ENCODE assay signal across 27 cellular contexts in the genomic region with DNA sequence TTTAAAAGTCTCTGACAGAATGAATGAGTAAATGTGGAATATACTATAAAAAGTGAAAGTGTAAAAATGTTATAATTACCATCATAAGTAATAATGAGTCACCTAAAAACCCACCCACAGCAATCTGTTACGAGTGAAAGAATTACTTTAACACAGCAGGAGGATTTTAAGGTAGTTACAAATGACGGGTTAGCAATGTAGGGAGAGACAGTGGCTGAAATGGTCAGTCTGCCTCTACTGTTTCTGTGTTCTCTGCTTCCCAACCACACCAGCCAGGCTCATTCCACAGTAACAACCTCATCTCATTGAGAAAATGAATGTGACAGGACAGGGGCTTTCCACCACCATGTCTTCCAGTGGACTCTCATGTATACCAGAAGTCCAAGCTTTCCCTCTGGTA.
DNase-seq lines count a peak whose midpoint lies in the region; ATAC-seq, FAIRE-seq and TF ChIP-seq lines count a peak whose summit lies in the region.
"Had no signal": no experiment of that assay in that cellular context is flagged by ENCODE, and none has a peak within 500 bp of the region (broad histone marks: within the 10 kb centered on the region; RNA-seq: fewer than 3 reads in every experiment).

No MANE protein-coding gene starts in this region.

- H3K9me3 ChIP-seq in GM12878 (replicated peaks; ENCODE audit: control insufficient read depth, insufficient read depth, low read length), result no peaks in the 10 kb centered on the region
- no peaks in the 10 kb centered on the region for H3K9me3 ChIP-seq in mesenchymal stem cell (ENCODE audit: control insufficient read depth, low read length)
- H3K9me3 ChIP-seq: HAP-1 had no signal

- no peak for TF ChIP-seq RAD21 in GM12878 (IDR thresholded peaks at IDR 0.05; ENCODE audit: insufficient read depth, low read depth, low read length)

- no peaks in the 10 kb centered on the region for H3K9me3 Mint-ChIP-seq in activated CD4-positive, alpha-beta T cell treated with anti-CD3 and anti-CD28 coated beads for 36 hours (ENCODE audit: low read depth)
- H3K9me3 Mint-ChIP-seq: CD8-positive, alpha-beta memory T cell; GM23338 had no signal

- H3K27me3 ChIP-seq in GM12878 (replicated peaks in 1 of 2; ENCODE audit: control insufficient read depth in 2 of 2, insufficient read depth in 2 of 2, low read length in 1 of 2) (no peaks in the 10 kb centered on the region), mesenchymal stem cell (ENCODE audit: control insufficient read depth in 1 of 2, insufficient read depth in 1 of 2, low read length in 2 of 2) (no peaks in the 10 kb centered on the region)

- no peak overlapping the region for H4K91ac ChIP-seq in mesenchymal stem cell (ENCODE audit: low read length)

- no peak overlapping the region for H3K18ac ChIP-seq in mesenchymal stem cell (ENCODE audit: low read depth in 1 of 2, low read length in 2 of 2)

- DNase-seq in activated CD4-positive, alpha-beta T cell treated with anti-CD3 and anti-CD28 coated beads for 36 hours, result no peak
- DNase-seq in activated CD4-positive, alpha-beta T cell treated with anti-CD3 and anti-CD28 coated beads for 1 hour, result no peak
- DNase-seq in NCI-H69 (lab: John Stamatoyannopoulos, UW) (peak; percentile 6), GM12878 (ENCODE audit: low read depth, low spot score) (no peak), mesenchymal stem cell (peak; percentile 41), 8988T (no peak), cerebellum (ENCODE audit: low spot score) (no peak)
- no peak for DNase-seq in activated CD4-positive, CD25-positive, alpha-beta regulatory T cell (lab: John Stamatoyannopoulos, UW)
- DNase-seq: CD8-positive, alpha-beta memory T cell; DMS53; MM.1S; NCI-H1048; NCI-H1417 treated with DMSO at 0.1 percent for 48 hours; NCI-H187; NCI-H2107; NCI-H510A; NCI-H748 treated with DMSO at 0.1 percent for 48 hours; PC-9; SHP77 treated with DMSO at 0.1 percent for 48 hours had no signal

- H3K4me3 ChIP-seq in GM12878, result no peak overlapping the region
- H3K4me3 ChIP-seq in mesenchymal stem cell (ENCODE audit: insufficient read depth in 1 of 2, low read depth in 1 of 2, low read length in 2 of 2), result no peak overlapping the region
- H3K4me3 ChIP-seq: GM23338, HAP-1, K562, PC-9, SK-N-MC had no signal

- no peaks in the 10 kb centered on the region for H4K20me1 ChIP-seq in GM12878 (ENCODE audit: control insufficient read depth, insufficient read depth)

- peaks cover 8% of the 10 kb centered on the region for H3K4me1 Mint-ChIP-seq in activated CD4-positive, alpha-beta T cell treated with anti-CD3 and anti-CD28 coated beads for 36 hours
- H3K4me1 Mint-ChIP-seq: CD8-positive, alpha-beta memory T cell had no signal

- CTCF ChIA-PET in activated CD4-positive, alpha-beta T cell treated with anti-CD3 and anti-CD28 coated beads for 36 hours (lab: Charles Lee), result no interaction called here
- CTCF ChIA-PET in GM12878 (lab: Yijun Ruan, JAX), result interaction anchor here (1.0 kb wide), 1 partner anchor 85 kb away, joined by 3 read pairs; no protein-coding TSS in a partner anchor

- H3K27me3 Mint-ChIP-seq in activated CD4-positive, alpha-beta T cell treated with anti-CD3 and anti-CD28 coated beads for 36 hours, result peaks cover 15% of the 10 kb centered on the region

- H2BK5ac ChIP-seq in mesenchymal stem cell (ENCODE audit: low read depth, low read length, poor library complexity, severe bottlenecking), result no peak overlapping the region

- in situ Hi-C loops in GM12878 (cut with MboI), result no loop called here

- H3K79me1 ChIP-seq in mesenchymal stem cell (replicated peaks; ENCODE audit: low read length, poor library complexity, severe bottlenecking), result no peaks in the 10 kb centered on the region

- no peak overlapping the region for H3K23ac ChIP-seq in mesenchymal stem cell (ENCODE audit: low read length in 2 of 2)

- TF ChIP-seq CTCF in GM12878 (IDR thresholded peaks at IDR 0.05 in 2 of 3, conservative IDR thresholded peaks at IDR 0.05 in 1 of 3; ENCODE audit: control insufficient read depth in 2 of 3, extremely low read depth in 1 of 3, insufficient read depth in 1 of 3, low read depth in 3 of 3, low read length in 3 of 3), result no peak

- no peak for FAIRE-seq in GM12878 (lab: Jason Lieb, UNC)
- FAIRE-seq: GM12891, K562 had no signal

- no peak overlapping the region for H2BK15ac ChIP-seq in mesenchymal stem cell (ENCODE audit: low read depth, poor library complexity, severe bottlenecking)

- ATAC-seq in activated CD4-positive, alpha-beta T cell treated with anti-CD3 and anti-CD28 coated beads for 36 hours, result peak; percentile 36
- ATAC-seq in GM12878, result peak; percentile 70
- ATAC-seq: GM23338, K562 had no signal

- intact Hi-C loops in activated CD4-positive, alpha-beta T cell treated with anti-CD3 and anti-CD28 coated beads for 36 hours (cut with DNase I, micrococcal nuclease), result no loop called here
- intact Hi-C loops in GM12878 (cut with micrococcal nuclease; ENCODE audit: unreplicated experiment), result no loop called here

- H4K8ac ChIP-seq in mesenchymal stem cell (ENCODE audit: low read length), result no peak overlapping the region

- no peak for TF ChIP-seq EP300 in GM12878 (IDR thresholded peaks at IDR 0.05; ENCODE audit: borderline replicate concordance in 1 of 2, control insufficient read depth in 1 of 2, low read depth in 2 of 2, low read length in 2 of 2)

- RAD21 ChIA-PET in GM12878 (lab: Charles Lee; ENCODE audit: unreplicated experiment), result interaction anchor here (0.7 kb wide), 1 partner anchor 418 kb away, joined by 3 read pairs; no protein-coding TSS in a partner anchor

- TF ChIP-seq POLR2A in GM12878 (IDR thresholded peaks at IDR 0.05; ENCODE audit: low read depth, low read length), result no peak

- H3K27ac ChIP-seq in GM12878 (ENCODE audit: control insufficient read depth, insufficient read depth), result no peak overlapping the region
- no peak overlapping the region for H3K27ac ChIP-seq in mesenchymal stem cell (ENCODE audit: low read length, poor library complexity, severe bottlenecking)
- H3K27ac ChIP-seq: 22Rv1, C4-2B, PC-9, RWPE1, SK-N-MC had no signal

- peak overlapping the region in 1 of 2 experiments; percentile 31 for H2BK12ac ChIP-seq in mesenchymal stem cell (ENCODE audit: low read length in 2 of 2)

- WGBS in GM12878 (ENCODE audit: insufficient coverage, insufficient replicate concordance, low lambda C conversion rate, missing lambda C conversion rate), result 0% methylated on average over 2 of the region's 2 CpGs
- 83% methylated on average over 1 of the region's 2 CpGs for WGBS in mesenchymal stem cell

- H3K4me1 ChIP-seq in GM12878 (ENCODE audit: control insufficient read depth, insufficient read depth, low read length), result no peaks in the 10 kb centered on the region
- peaks cover 4% of the 10 kb centered on the region for H3K4me1 ChIP-seq in mesenchymal stem cell (ENCODE audit: control insufficient read depth, insufficient read depth, low read depth, low read length)
- H3K4me1 ChIP-seq: HAP-1 had no signal

- no TSS peak for BruUV-seq in GM12878 (replicated peaks; lab: Mats Ljungman, UMichigan)

- H2BK120ac ChIP-seq in mesenchymal stem cell (ENCODE audit: low read depth, low read length), result no peak overlapping the region

- no peak overlapping the region for H3K4me2 ChIP-seq in GM12878 (ENCODE audit: control insufficient read depth, insufficient read depth)
- H3K4me2 ChIP-seq in mesenchymal stem cell (ENCODE audit: low read length, poor library complexity, severe bottlenecking), result no peak overlapping the region
- H3K4me2 ChIP-seq: GM23338, PC-9 had no signal

- no peak overlapping the region for H3K27ac Mint-ChIP-seq in activated CD4-positive, alpha-beta T cell treated with anti-CD3 and anti-CD28 coated beads for 36 hours
- H3K27ac Mint-ChIP-seq: CD8-positive, alpha-beta memory T cell; GM23338 had no signal

- no peak overlapping the region for H3K9ac ChIP-seq in GM12878 (ENCODE audit: control insufficient read depth, insufficient read depth, low read length)
- H3K9ac ChIP-seq in mesenchymal stem cell (ENCODE audit: low read length), result no peak overlapping the region

- no peak overlapping the region for H3K4ac ChIP-seq in mesenchymal stem cell (ENCODE audit: low read depth in 1 of 2, low read length in 2 of 2)

- H3K14ac ChIP-seq in mesenchymal stem cell (ENCODE audit: low read length in 2 of 2), result no peak overlapping the region

- H2AFZ ChIP-seq in GM12878 (ENCODE audit: control insufficient read depth, low read depth, low read length), result no peak overlapping the region
- H2AFZ ChIP-seq in mesenchymal stem cell (ENCODE audit: low read depth, low read length), result no peak overlapping the region
- H2AFZ ChIP-seq: GM23338, PC-9 had no signal

- no peaks in the 10 kb centered on the region for H3K36me3 ChIP-seq in GM12878 (ENCODE audit: control insufficient read depth in 2 of 2, insufficient read depth in 2 of 2, low read length in 1 of 2)
- no peaks in the 10 kb centered on the region for H3K36me3 ChIP-seq in mesenchymal stem cell (ENCODE audit: control insufficient read depth in 1 of 2, insufficient read depth in 2 of 2, low read depth in 1 of 2, low read length in 2 of 2)
- H3K36me3 ChIP-seq: HAP-1 had no signal

- no peak overlapping the region for H2AK5ac ChIP-seq in mesenchymal stem cell (ENCODE audit: low read length, severe bottlenecking)

- POLR2A ChIA-PET in activated CD4-positive, alpha-beta T cell treated with anti-CD3 and anti-CD28 coated beads for 36 hours (lab: Charles Lee), result no interaction called here
- POLR2A ChIA-PET in GM12878 (lab: Charles Lee), result no interaction called here

- no peaks in the 10 kb centered on the region for H3K79me2 ChIP-seq in GM12878 (ENCODE audit: control insufficient read depth, insufficient read depth, low read length)

- no peaks in the 10 kb centered on the region for H3K36me3 Mint-ChIP-seq in activated CD4-positive, alpha-beta T cell treated with anti-CD3 and anti-CD28 coated beads for 36 hours (ENCODE audit: low read depth)
- H3K36me3 Mint-ChIP-seq: CD8-positive, alpha-beta memory T cell had no signal

- SMC1A ChIA-PET in GM12878 (lab: Charles Lee; ENCODE audit: uncharacterized antibody, unreplicated experiment), result interaction anchor here (0.8 to 2.8 kb wide), 2 partner anchors 8 to 160 kb away, joined by 3 to 9 read pairs; no protein-coding TSS in a partner anchor

- no peak overlapping the region for H3K4me3 Mint-ChIP-seq in activated CD4-positive, alpha-beta T cell treated with anti-CD3 and anti-CD28 coated beads for 36 hours
- H3K4me3 Mint-ChIP-seq: CD8-positive, alpha-beta memory T cell; GM23338 had no signal

TF ChIP-seq in GM12878, 131 proteins besides CTCF, POLR2A, EP300 and RAD21:
- no peak for TF ChIP-seq ZNF24 (IDR thresholded peaks at IDR 0.05)
- peak; percentile 78 for TF ChIP-seq RFX5 (IDR thresholded peaks at IDR 0.05; ENCODE audit: low read depth, low read length)
- no peak for TF ChIP-seq NFYA (IDR thresholded peaks at IDR 0.05; ENCODE audit: borderline replicate concordance, low read depth, low read length)

Comparison
In these comparisons a context has a peak if more than half of its experiments do, and no peak if none do; other contexts are left out.
1. DNase-seq: peak in NCI-H69 (single experiment) and mesenchymal stem cell (single experiment); none in activated CD4-positive, alpha-beta T cell treated with anti-CD3 and anti-CD28 coated beads for 36 hours (single experiment), activated CD4-positive, alpha-beta T cell treated with anti-CD3 and anti-CD28 coated beads for 1 hour (single experiment), GM12878 (single experiment), 8988T (single experiment), activated CD4-positive, CD25-positive, alpha-beta regulatory T cell (0 of 4) and cerebellum (single experiment).